ENCODE assay signal across 8 cellular contexts in the genomic region with DNA sequence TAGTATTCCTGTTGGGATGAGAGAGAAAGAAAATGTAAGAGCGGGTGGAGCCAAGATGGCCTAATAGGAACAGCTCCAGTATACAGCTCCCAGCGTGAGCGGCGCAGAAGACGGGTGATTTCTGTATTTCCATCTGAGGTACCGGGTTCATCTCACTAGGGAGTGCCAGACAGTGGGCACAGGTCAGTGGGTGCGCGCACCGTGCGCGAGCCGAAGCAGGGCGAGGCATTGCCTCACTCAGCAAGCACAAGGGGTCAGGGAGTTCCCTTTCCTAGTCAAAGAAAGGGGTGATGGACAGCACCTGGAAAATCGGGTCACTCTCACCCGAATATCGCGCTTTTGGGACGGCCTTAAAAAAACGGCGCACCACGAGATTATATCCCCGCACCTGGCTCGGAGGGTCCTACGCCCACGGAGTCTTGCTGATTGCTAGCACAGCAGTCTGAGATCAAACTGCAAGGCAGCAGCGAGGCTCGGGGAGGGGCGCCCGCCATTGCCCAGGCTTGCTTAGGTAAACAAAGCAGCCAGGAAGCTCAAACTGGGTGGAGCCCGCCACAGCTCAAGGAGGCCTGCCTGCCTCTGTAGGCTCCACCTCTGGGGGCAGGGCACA.
DNase-seq lines count a peak whose midpoint lies in the region; TF ChIP-seq lines count a peak whose summit lies in the region.
"Not testable (repeated sequence)": the region's sequence is repeated elsewhere in the genome, so short reads cannot be mapped to it uniquely, and the experiment has no call there.

No MANE protein-coding gene starts in this region.

- not testable (repeated sequence) for H3K36me3 Mint-ChIP-seq in T-helper 2 cell treated with Interferon-gamma antibody and Interleukin-4, amounts not matched to agents 5 μg/mL and 100 μg/mL, for 36 hours (ENCODE audit: low read depth); activated naive CD4-positive, alpha-beta T cell treated with anti-CD3 and anti-CD28 coated beads, Interleukin-2, amount 10 ng/mL, durations not matched to agents 7 days and 5 days

- H3K4me1 Mint-ChIP-seq in T-helper 2 cell treated with Interferon-gamma antibody and Interleukin-4, amounts not matched to agents 5 μg/mL and 100 μg/mL, for 36 hours (ENCODE audit: low read depth); activated naive CD4-positive, alpha-beta T cell treated with anti-CD3 and anti-CD28 coated beads, Interleukin-2, amount 10 ng/mL, durations not matched to agents 7 days and 5 days: not testable (repeated sequence)

- peak overlapping the region; percentile 89 for H3K4me3 Mint-ChIP-seq in T-helper 2 cell treated with Interferon-gamma antibody and Interleukin-4, amounts not matched to agents 5 μg/mL and 100 μg/mL, for 36 hours
- H3K4me3 Mint-ChIP-seq in activated naive CD4-positive, alpha-beta T cell treated with anti-CD3 and anti-CD28 coated beads, Interleukin-2, amount 10 ng/mL, durations not matched to agents 7 days and 5 days: peak overlapping the region; percentile 74

- not testable (repeated sequence) for H3K27me3 ChIP-seq in kidney epithelial cell (ENCODE audit: control insufficient read depth, insufficient read depth, low read length); vagina

- not testable (repeated sequence) for TF ChIP-seq POLR2A in vagina (IDR thresholded peaks at IDR 0.05)

- intact Hi-C loops in vagina (cut with DNase I): not testable (repeated sequence)

- CTCF ChIA-PET in activated naive CD4-positive, alpha-beta T cell treated with anti-CD3 and anti-CD28 coated beads, Interleukin-2, amount 10 ng/mL, durations not matched to agents 7 days and 5 days (lab: Charles Lee): not testable (repeated sequence)

- not testable (repeated sequence) for H3K9me3 ChIP-seq in vagina

- TF ChIP-seq CTCF in GM12864 (IDR thresholded peaks at IDR 0.05; ENCODE audit: low read depth, low read length, missing control alignments); epithelial cell of esophagus (IDR thresholded peaks at IDR 0.05; ENCODE audit: insufficient read depth, low read depth, low read length, missing control alignments); kidney epithelial cell (IDR thresholded peaks at IDR 0.05; ENCODE audit: insufficient read depth, low read length, poor library complexity, severe bottlenecking); retinal pigment epithelial cell (conservative IDR thresholded peaks at IDR 0.05; ENCODE audit: low read depth, low read length); vagina (IDR thresholded peaks at IDR 0.05): not testable (repeated sequence)

- not testable (repeated sequence) for H3K36me3 ChIP-seq in kidney epithelial cell (ENCODE audit: control insufficient read depth, insufficient read depth, low read length); vagina

- H3K4me1 ChIP-seq in vagina: not testable (repeated sequence)

- H3K27ac Mint-ChIP-seq in T-helper 2 cell treated with Interferon-gamma antibody and Interleukin-4, amounts not matched to agents 5 μg/mL and 100 μg/mL, for 36 hours: peak overlapping the region; percentile 71
- H3K27ac Mint-ChIP-seq in activated naive CD4-positive, alpha-beta T cell treated with anti-CD3 and anti-CD28 coated beads, Interleukin-2, amount 10 ng/mL, durations not matched to agents 7 days and 5 days: peak overlapping the region; percentile 84

- H3K4me3 ChIP-seq in GM12864 (ENCODE audit: low read depth, low read length) (peak overlapping the region; percentile 55), epithelial cell of esophagus (ENCODE audit: low read length) (peak overlapping the region; percentile 30), kidney epithelial cell (ENCODE audit: low read depth, low read length) (peak overlapping the region; percentile 29), retinal pigment epithelial cell (ENCODE audit: low read length) (peak overlapping the region; percentile 36), vagina (peak overlapping the region; percentile 35 to 39)

- peak overlapping the region; percentile 40 for H3K27ac ChIP-seq in vagina

- H3K27me3 Mint-ChIP-seq in T-helper 2 cell treated with Interferon-gamma antibody and Interleukin-4, amounts not matched to agents 5 μg/mL and 100 μg/mL, for 36 hours (ENCODE audit: low read depth); activated naive CD4-positive, alpha-beta T cell treated with anti-CD3 and anti-CD28 coated beads, Interleukin-2, amount 10 ng/mL, durations not matched to agents 7 days and 5 days: not testable (repeated sequence)

- not testable (repeated sequence) for H3K9me3 Mint-ChIP-seq in T-helper 2 cell treated with Interferon-gamma antibody and Interleukin-4, amounts not matched to agents 5 μg/mL and 100 μg/mL, for 36 hours; activated naive CD4-positive, alpha-beta T cell treated with anti-CD3 and anti-CD28 coated beads, Interleukin-2, amount 10 ng/mL, durations not matched to agents 7 days and 5 days

- DNase-seq in GM12864 (ENCODE audit: low read depth); kidney epithelial cell (ENCODE audit: low read depth); retinal pigment epithelial cell (ENCODE audit: low read depth); vagina (ENCODE audit: extremely low spot score in 2 of 2): not testable (repeated sequence)
- DNase-seq in NCI-H2171 treated with DMSO at 0.1 percent for 48 hours (lab: John Stamatoyannopoulos, UW) (peak; percentile 51), epithelial cell of esophagus (ENCODE audit: low read depth) (peak; percentile 65)
- DNase-seq in T-helper 2 cell treated with Interferon-gamma antibody and Interleukin-4, amounts not matched to agents 5 μg/mL and 100 μg/mL, for 36 hours (ENCODE audit: low spot score): peak; percentile 4
- peak; percentile 41 for DNase-seq in activated naive CD4-positive, alpha-beta T cell treated with anti-CD3 and anti-CD28 coated beads, Interleukin-2, amount 10 ng/mL, durations not matched to agents 7 days and 5 days
